8 cellular contexts compared by ENCODE assay signal in the genomic region with DNA sequence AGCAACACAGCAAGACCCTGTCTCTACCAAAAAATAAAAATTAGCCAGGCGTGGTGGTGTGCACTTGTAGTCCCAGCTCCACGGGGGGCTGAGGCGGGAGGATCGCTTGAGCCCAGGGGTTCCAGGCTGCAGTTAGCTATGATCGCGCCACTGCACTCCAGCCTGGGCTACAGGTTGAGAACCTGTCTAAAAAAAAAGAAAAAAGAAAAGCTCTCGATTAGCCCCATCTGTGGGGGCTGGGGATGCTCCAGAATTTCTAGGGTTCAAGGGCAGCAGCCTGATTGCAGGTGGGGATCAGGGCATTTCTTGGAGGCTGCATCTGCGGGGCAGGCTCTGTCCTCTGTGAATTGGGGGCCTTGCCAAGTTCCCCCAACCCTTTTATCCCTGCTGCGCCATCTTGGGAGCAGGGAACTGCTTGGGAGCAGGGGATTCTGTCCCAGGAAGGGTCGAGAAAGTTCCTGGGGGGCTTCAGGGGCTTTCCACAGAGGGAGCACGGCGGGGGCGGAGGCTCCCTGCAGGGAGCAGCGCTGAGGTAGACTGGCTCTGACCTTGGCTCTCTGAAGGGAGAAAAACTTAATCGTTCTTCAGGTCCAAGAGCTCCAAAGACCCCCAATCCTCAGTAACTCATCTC. TPM values are rescaled to one million over a fixed set of nuclear protein-coding genes. Genes with fewer than 3 reads are reported as not detected.
DNase-seq lines count a peak whose midpoint lies in the region; ATAC-seq lines count a peak whose summit lies in the region.

No MANE protein-coding gene starts in this region.

- H3K27me3 ChIP-seq in subcutaneous abdominal adipose tissue (ENCODE audit: control insufficient read depth in 5 of 5, insufficient read depth in 4 of 5, low read length in 5 of 5), result no peaks in the 10 kb centered on the region

- peaks cover 19% of the 10 kb centered on the region for H3K4me1 Mint-ChIP-seq in activated naive CD8-positive, alpha-beta T cell treated with anti-CD3 and anti-CD28 coated beads for 36 hours
- H3K4me1 Mint-ChIP-seq in immature natural killer cell, result peaks cover 37 to 44% of the 10 kb centered on the region in 2 donors

- H3K27me3 Mint-ChIP-seq in activated naive CD8-positive, alpha-beta T cell treated with anti-CD3 and anti-CD28 coated beads for 36 hours, result no peaks in the 10 kb centered on the region
- peaks cover 15 to 19% (median 19%) of the 10 kb centered on the region in 3 donors for H3K27me3 Mint-ChIP-seq in immature natural killer cell (ENCODE audit: low read depth in 3 of 3)

- H3K9me3 ChIP-seq in subcutaneous abdominal adipose tissue (ENCODE audit: control insufficient read depth in 5 of 5, low read length in 5 of 5), result no peaks in the 10 kb centered on the region

- no peaks in the 10 kb centered on the region for H3K36me3 ChIP-seq in subcutaneous abdominal adipose tissue (ENCODE audit: control insufficient read depth in 5 of 5, insufficient read depth in 5 of 5, low read length in 5 of 5)

- no peaks in the 10 kb centered on the region for H3K9me3 Mint-ChIP-seq in activated naive CD8-positive, alpha-beta T cell treated with anti-CD3 and anti-CD28 coated beads for 36 hours
- H3K9me3 Mint-ChIP-seq in immature natural killer cell, result no peaks in the 10 kb centered on the region

- ATAC-seq in GM18498 (IDR thresholded peaks at IDR 0.05; ENCODE audit: unreplicated experiment) (peak; percentile 7), HG02970 (IDR thresholded peaks at IDR 0.05; ENCODE audit: low FRiP score, unreplicated experiment) (peak; percentile 9)

- peak overlapping the region; percentile 66 to 98 (median 88) for H3K9ac ChIP-seq in subcutaneous abdominal adipose tissue (ENCODE audit: low read length in 5 of 5)

- H3K36me3 Mint-ChIP-seq in activated naive CD8-positive, alpha-beta T cell treated with anti-CD3 and anti-CD28 coated beads for 36 hours, result peaks cover 15% of the 10 kb centered on the region
- H3K36me3 Mint-ChIP-seq in immature natural killer cell, result no peaks in the 10 kb centered on the region

- peak overlapping the region; percentile 86 for H3K27ac Mint-ChIP-seq in activated naive CD8-positive, alpha-beta T cell treated with anti-CD3 and anti-CD28 coated beads for 36 hours
- H3K27ac Mint-ChIP-seq in immature natural killer cell, result peak overlapping the region; percentile 87 to 93 (median 88)

- H3K4me3 ChIP-seq in subcutaneous abdominal adipose tissue (ENCODE audit: low read depth in 1 of 5, low read length in 5 of 5), result peak overlapping the region; percentile 80 to 99 (median 96)

- H3K4me1 ChIP-seq in subcutaneous abdominal adipose tissue (ENCODE audit: control insufficient read depth in 5 of 5, insufficient read depth in 5 of 5, low read length in 5 of 5), result peaks cover 4 to 33% (median 31%) of the 10 kb centered on the region in 5 donors

- peak overlapping the region; percentile 90 for H3K4me3 Mint-ChIP-seq in activated naive CD8-positive, alpha-beta T cell treated with anti-CD3 and anti-CD28 coated beads for 36 hours
- H3K4me3 Mint-ChIP-seq in immature natural killer cell, result peak overlapping the region; percentile 87 to 95 (median 91)

- no peak for DNase-seq in activated naive CD8-positive, alpha-beta T cell treated with anti-CD3 and anti-CD28 coated beads for 36 hours
- DNase-seq in immature natural killer cell (no peak), cerebellum (ENCODE audit: low spot score) (no peak), RKO (ENCODE audit: low spot score) (no peak), NCI-H2171 treated with DMSO at 0.1 percent for 48 hours (lab: John Stamatoyannopoulos, UW) (no peak)

- peak overlapping the region; percentile 72 for H3K27ac ChIP-seq in subcutaneous abdominal adipose tissue (ENCODE audit: low read depth, low read length)

RNA-seq across cellular contexts. Expression of a gene that starts 0.6 kb away (rescaled TPM):
- total RNA-seq in activated naive CD8-positive, alpha-beta T cell treated with anti-CD3 and anti-CD28 coated beads for 36 hours, result 10 to 100 TPM; 55.0 to 55.9 TPM
- 10 to 100 TPM; 26.6 to 49.2 (median 39.5) TPM for polyA plus RNA-seq in immature natural killer cell
- 48.2 TPM for total RNA-seq in cerebellum

RNA-seq across cellular contexts. Expression of a gene that starts 49.4 kb away (rescaled TPM):
- 100 to 1,000 TPM; 256 to 258 TPM for total RNA-seq in activated naive CD8-positive, alpha-beta T cell treated with anti-CD3 and anti-CD28 coated beads for 36 hours
- polyA plus RNA-seq in immature natural killer cell, result 100 to 1,000 TPM; 582 to 834 (median 626) TPM
- 14.4 TPM for total RNA-seq in cerebellum

RNA-seq across cellular contexts. Expression of a gene that starts 52.4 kb away (rescaled TPM):
- total RNA-seq in activated naive CD8-positive, alpha-beta T cell treated with anti-CD3 and anti-CD28 coated beads for 36 hours, result not detected
- not detected for polyA plus RNA-seq in immature natural killer cell
- not detected for total RNA-seq in cerebellum

Comparison
In these comparisons a context has a peak if more than half of its experiments do, and no peak if none do; other contexts are left out.
1. RNA of a gene that starts 49.4 kb away (total RNA-seq): 256 to 258 TPM in activated naive CD8-positive, alpha-beta T cell treated with anti-CD3 and anti-CD28 coated beads for 36 hours; 14.4 TPM in cerebellum (single experiment); every median in the first group is over 10 times any median in the second.